20 cellular contexts compared by ENCODE assay signal in genomic region chr18:55850904-55851303, GRCh38.
"Had no signal": no experiment of that assay in that cellular context is flagged by ENCODE, and none has a peak within 500 bp of the region (broad histone marks: within the 10 kb centered on the region; RNA-seq: fewer than 3 reads in every experiment).

No MANE protein-coding gene starts in this region.

- H3K4me2 ChIP-seq: SK-N-SH had no signal

- H3K9ac ChIP-seq: SK-N-SH had no signal

- H3K36me3 ChIP-seq: MG63 had no signal

- DNase-seq: Karpas-422, KG1, MG63, NCI-H1092, NCI-H1105 treated with DMSO at 0.1 percent for 48 hours, NCI-H1417 treated with DMSO at 0.1 percent for 48 hours, NCI-H146, NCI-H1694 treated with DMSO at 0.1 percent for 48 hours, NCI-H1930, NCI-H2081, NCI-H2107, NCI-H2227 treated with DMSO at 0.1 percent for 48 hours, NCI-H510A, NCI-H524 treated with DMSO at 0.1 percent for 48 hours, NCI-H69, NCI-H774, Right ventricle myocardium superior, RPMI8226, SIG-M5, SK-N-SH had no signal

- H3K9me3 ChIP-seq: MG63, SK-N-SH had no signal

- H3K4me3 ChIP-seq: MG63 had no signal

- H3K27me3 ChIP-seq: MG63 had no signal
